ENCODE assay signal across 9 cellular contexts in the genomic region with DNA sequence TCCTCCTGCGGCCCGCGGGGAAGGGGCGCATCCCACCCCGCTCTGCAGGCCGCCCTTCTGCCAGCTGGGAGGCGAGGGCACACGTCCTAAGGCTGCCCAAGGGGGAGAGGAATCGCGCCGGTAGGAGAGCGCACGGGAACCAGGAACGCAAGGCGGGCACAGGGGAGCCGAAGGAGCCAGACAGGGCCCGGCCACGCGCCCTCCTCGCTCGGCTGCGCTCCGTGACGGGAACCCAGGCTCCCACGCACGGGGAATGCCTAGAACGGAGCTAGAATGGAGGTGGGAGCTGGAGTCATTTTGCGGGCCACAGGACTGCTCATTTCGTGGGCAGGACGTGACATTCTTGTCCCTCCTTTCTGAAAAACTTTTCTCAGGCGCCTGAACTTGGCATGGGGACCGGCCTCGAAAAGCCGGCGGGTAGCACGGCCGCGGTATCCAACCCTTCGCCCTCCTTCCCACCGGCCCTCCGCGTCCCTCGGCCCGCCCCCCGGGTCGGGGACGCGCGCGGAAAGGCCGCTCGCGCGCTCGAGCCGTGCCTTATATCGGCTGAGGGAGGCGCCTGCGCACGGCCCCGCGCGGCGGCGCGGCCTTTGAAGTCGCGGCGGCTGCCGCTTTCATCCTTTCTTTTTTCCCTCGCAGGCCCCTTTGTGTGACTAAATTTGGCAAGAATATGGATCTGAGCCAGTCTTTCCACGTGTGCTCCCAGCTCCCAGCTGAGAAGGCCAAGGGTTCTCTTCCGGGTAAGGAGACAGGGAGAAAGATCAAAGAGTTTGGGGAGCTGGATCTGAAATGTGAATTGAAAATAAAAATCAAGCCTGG. TPM values are rescaled to one million over a fixed set of nuclear protein-coding genes. Genes with fewer than 3 reads are reported as not detected.
DNase-seq lines count a peak whose midpoint lies in the region; ATAC-seq, FAIRE-seq and TF ChIP-seq lines count a peak whose summit lies in the region.
"Had no signal": no experiment of that assay in that cellular context is flagged by ENCODE, and none has a peak within 500 bp of the region (broad histone marks: within the 10 kb centered on the region; RNA-seq: fewer than 3 reads in every experiment).

No MANE protein-coding gene starts in this region.

- TF ChIP-seq CTCF in OCI-LY3 (IDR thresholded peaks at IDR 0.05; ENCODE audit: low read depth, low read length) (no peak; the same call in 1 of the 2 replicates), pancreas (IDR thresholded peaks at IDR 0.05) (no peak)

- H3K9ac ChIP-seq in OCI-LY3 (ENCODE audit: low read length) = peak overlapping the region; percentile 86

- peak overlapping the region; percentile 85 for H3K4me3 ChIP-seq in OCI-LY3 (ENCODE audit: low read length)
- peak overlapping the region; percentile 20 to 51 (median 38) for H3K4me3 ChIP-seq in pancreas
- peak overlapping the region; percentile 56 to 94 for H3K4me3 ChIP-seq in aorta (ENCODE audit: low read length in 2 of 2)

- intact Hi-C loops in pancreas (cut with DNase I) (no loop called here), aorta (cut with DNase I) (no loop called here)

- H3K9me3 ChIP-seq in OCI-LY3 (ENCODE audit: insufficient read depth, low read length) (no peaks in the 10 kb centered on the region), pancreas (no peaks in the 10 kb centered on the region), aorta (ENCODE audit: control insufficient read depth, low read length) (no peaks in the 10 kb centered on the region)

- no peaks in the 10 kb centered on the region for H4K20me1 ChIP-seq in OCI-LY3 (ENCODE audit: insufficient read depth, low read length)

- H3K36me3 ChIP-seq in OCI-LY3 (replicated peaks; ENCODE audit: low read depth, low read length) (peaks cover 2% of the 10 kb centered on the region), pancreas (no peaks in the 10 kb centered on the region), aorta (ENCODE audit: control insufficient read depth in 1 of 2, insufficient read depth in 2 of 2, low read length in 1 of 2) (no peaks in the 10 kb centered on the region)

- peak overlapping the region; percentile 81 for H3K4me2 ChIP-seq in OCI-LY3 (ENCODE audit: low read length)

- H3K4me1 ChIP-seq in OCI-LY3 (ENCODE audit: low read length) = peaks cover 38% of the 10 kb centered on the region
- H3K4me1 ChIP-seq in pancreas = peaks cover 0 to 5% (median 0%) of the 10 kb centered on the region in 3 donors
- H3K4me1 ChIP-seq in aorta (ENCODE audit: control insufficient read depth in 1 of 2, insufficient read depth in 2 of 2, low read length in 2 of 2) = no peaks in the 10 kb centered on the region

- H3K27me3 ChIP-seq in OCI-LY3 (ENCODE audit: low read depth, low read length) (peaks cover 34% of the 10 kb centered on the region), pancreas (peaks cover 0 to 19% (median 5%) of the 10 kb centered on the region in 4 donors), aorta (ENCODE audit: control insufficient read depth in 1 of 2, insufficient read depth in 2 of 2, low read length in 1 of 2) (no peaks in the 10 kb centered on the region)

- peak overlapping the region; percentile 93 for H2AFZ ChIP-seq in OCI-LY3 (ENCODE audit: low read depth, low read length)

- H3K79me2 ChIP-seq in OCI-LY3 (ENCODE audit: low read length) = no peaks in the 10 kb centered on the region; the same call in 1 of the 2 replicates

- peak overlapping the region; percentile 12; the same call in 1 of the 2 replicates for H3K27ac ChIP-seq in OCI-LY3 (ENCODE audit: low read length)
- no peak overlapping the region for H3K27ac ChIP-seq in pancreas
- no peak overlapping the region for H3K27ac ChIP-seq in aorta (ENCODE audit: low read depth in 1 of 2, low read length in 2 of 2)
- H3K27ac ChIP-seq: C4-2B had no signal

- peak; percentile 9 for DNase-seq in NCI-H2107 treated with DMSO at 0.1 percent for 48 hours (lab: John Stamatoyannopoulos, UW; ENCODE audit: unreplicated experiment)
- no peak for DNase-seq in NCI-H2107 (lab: John Stamatoyannopoulos, UW)
- peak; percentile 59 for DNase-seq in activated effector memory CD4-positive, alpha-beta T cell treated with Interleukin-2 at 50 U/mL for 16 hours
- DNase-seq in globus pallidus (ENCODE audit: low spot score) = peak; percentile 13
- DNase-seq in pancreas = peak in 5 of 6 donors; percentile 24 to 81 (median 51)
- DNase-seq in aorta = peak; percentile 48 to 84

- no peak for FAIRE-seq in pancreas (lab: Jason Lieb, UNC)

- WGBS in pancreas, 2 donors = 1% methylated on average over 60 to 73 of the region's 73 CpGs
- 0 to 1% methylated on average over 72 to 73 of the region's 73 CpGs for WGBS in aorta, 2 donors

- ATAC-seq in HG03045 (IDR thresholded peaks at IDR 0.05; ENCODE audit: unreplicated experiment) (peak; percentile 52), pancreas (peak; percentile 71 to 85 (median 83)), aorta (ENCODE audit: low FRiP score) (peak; percentile 70)

RNA-seq across cellular contexts. Expression of gene LEF1, which starts 4.3 kb away (rescaled TPM):
- total RNA-seq in pancreas = 1 to 10 TPM in 3 of 6 donors, under 1 TPM in 3; 0.28 to 3.5 (median 1.1) TPM
- under 1 TPM; 0.61 to 0.73 TPM for polyA plus RNA-seq in pancreas
- total RNA-seq in aorta = 10 to 100 TPM in 1 of 2 donors, 1 to 10 TPM in 1; 5.8 to 19.1 TPM
- polyA plus RNA-seq in aorta = under 1 TPM; 0.15 to 0.38 TPM
